8 cellular contexts compared by ENCODE assay signal in the genomic region with DNA sequence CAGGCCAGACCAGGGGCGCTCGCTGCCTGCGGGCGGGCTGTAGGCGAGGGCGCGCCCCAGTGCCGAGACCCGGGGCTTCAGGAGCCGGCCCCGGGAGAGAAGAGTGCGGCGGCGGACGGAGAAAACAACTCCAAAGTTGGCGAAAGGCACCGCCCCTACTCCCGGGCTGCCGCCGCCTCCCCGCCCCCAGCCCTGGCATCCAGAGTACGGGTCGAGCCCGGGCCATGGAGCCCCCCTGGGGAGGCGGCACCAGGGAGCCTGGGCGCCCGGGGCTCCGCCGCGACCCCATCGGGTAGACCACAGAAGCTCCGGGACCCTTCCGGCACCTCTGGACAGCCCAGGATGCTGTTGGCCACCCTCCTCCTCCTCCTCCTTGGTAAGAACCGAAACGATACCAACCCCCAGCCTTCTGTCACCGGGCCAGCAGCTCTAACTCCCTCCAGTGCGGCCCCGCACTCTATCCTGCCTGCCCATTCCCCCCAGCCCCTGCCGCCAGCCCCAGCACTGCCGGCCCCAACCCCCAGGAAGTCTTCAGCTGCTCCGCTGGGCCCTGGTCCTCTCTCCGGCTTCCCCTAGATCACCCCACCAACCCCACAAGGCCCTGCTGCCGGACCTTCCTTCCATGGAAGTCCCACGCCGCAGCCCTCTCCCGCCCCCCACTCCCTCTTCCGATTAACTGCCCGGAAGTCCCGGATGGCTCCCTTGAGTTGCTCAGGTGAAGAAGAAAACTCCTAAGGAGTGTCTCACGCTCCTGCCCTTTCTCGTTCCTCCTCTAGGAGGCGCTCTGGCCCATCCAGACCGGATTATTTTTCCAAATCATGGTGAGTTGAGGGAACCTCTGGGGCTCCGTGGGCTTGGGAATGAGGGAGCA. TPM values are rescaled to one million over a fixed set of nuclear protein-coding genes. Genes with fewer than 3 reads are reported as not detected.
DNase-seq lines count a peak whose midpoint lies in the region; ATAC-seq and TF ChIP-seq lines count a peak whose summit lies in the region.

No MANE protein-coding gene starts in this region.

- no peaks in the 10 kb centered on the region for H3K27me3 Mint-ChIP-seq in activated T-helper 1 cell treated with anti-CD3 and anti-CD28 coated beads, Interleukin-12 subunit alpha, Interleukin-12 subunit beta, Interleukin-2, Interleukin-4 antibody, amounts not matched to agents 30 ng/mL and 10 ng/mL and 1 ng/mL, durations not matched to agents 14 hours and 24 hours and 36 hours (ENCODE audit: insufficient read depth)
- H3K27me3 Mint-ChIP-seq in nephron (ENCODE audit: low read depth): no peaks in the 10 kb centered on the region
- H3K27me3 Mint-ChIP-seq in stimulated activated naive CD8-positive, alpha-beta T cell treated with anti-CD3 and anti-CD28 coated beads, Interleukin-15, amount 100 ng/mL, for 72 hours: no peaks in the 10 kb centered on the region

- H3K4me3 Mint-ChIP-seq in activated T-helper 1 cell treated with anti-CD3 and anti-CD28 coated beads, Interleukin-12 subunit alpha, Interleukin-12 subunit beta, Interleukin-2, Interleukin-4 antibody, amounts not matched to agents 30 ng/mL and 10 ng/mL and 1 ng/mL, durations not matched to agents 14 hours and 24 hours and 36 hours: peak overlapping the region; percentile 91
- H3K4me3 Mint-ChIP-seq in nephron: peak overlapping the region; percentile 92 to 98 (median 97)
- H3K4me3 Mint-ChIP-seq in stimulated activated naive CD8-positive, alpha-beta T cell treated with anti-CD3 and anti-CD28 coated beads, Interleukin-15, amount 100 ng/mL, for 72 hours: peak overlapping the region; percentile 89 to 97

- no peaks in the 10 kb centered on the region for H3K9me3 Mint-ChIP-seq in activated T-helper 1 cell treated with anti-CD3 and anti-CD28 coated beads, Interleukin-12 subunit alpha, Interleukin-12 subunit beta, Interleukin-2, Interleukin-4 antibody, amounts not matched to agents 30 ng/mL and 10 ng/mL and 1 ng/mL, durations not matched to agents 14 hours and 24 hours and 36 hours
- no peaks in the 10 kb centered on the region for H3K9me3 Mint-ChIP-seq in nephron
- H3K9me3 Mint-ChIP-seq in stimulated activated naive CD8-positive, alpha-beta T cell treated with anti-CD3 and anti-CD28 coated beads, Interleukin-15, amount 100 ng/mL, for 72 hours: no peaks in the 10 kb centered on the region

- DNase-seq in COLO668 (lab: John Stamatoyannopoulos, UW; ENCODE audit: unreplicated experiment) (peak; percentile 82), OCI-M1 (lab: John Stamatoyannopoulos, UW) (peak; percentile 87), fibroblast of peridontal ligament (ENCODE audit: extremely low read depth) (peak; percentile 84)
- peak; percentile 63 for DNase-seq in activated T-helper 1 cell treated with anti-CD3 and anti-CD28 coated beads, Interleukin-12 subunit alpha, Interleukin-12 subunit beta, Interleukin-2, Interleukin-4 antibody, amounts not matched to agents 30 ng/mL and 10 ng/mL and 1 ng/mL, durations not matched to agents 14 hours and 24 hours and 36 hours (ENCODE audit: low spot score)
- peak; percentile 71 to 72 for DNase-seq in stimulated activated naive CD8-positive, alpha-beta T cell treated with anti-CD3 and anti-CD28 coated beads, Interleukin-15, amount 100 ng/mL, for 72 hours

- ATAC-seq in GM19455 (IDR thresholded peaks at IDR 0.05; ENCODE audit: unreplicated experiment): peak; percentile 19
- ATAC-seq in stimulated activated naive CD8-positive, alpha-beta T cell treated with anti-CD3 and anti-CD28 coated beads, Interleukin-15, amount 100 ng/mL, for 72 hours: peak; percentile 39

- peaks cover 22% of the 10 kb centered on the region for H3K4me1 Mint-ChIP-seq in activated T-helper 1 cell treated with anti-CD3 and anti-CD28 coated beads, Interleukin-12 subunit alpha, Interleukin-12 subunit beta, Interleukin-2, Interleukin-4 antibody, amounts not matched to agents 30 ng/mL and 10 ng/mL and 1 ng/mL, durations not matched to agents 14 hours and 24 hours and 36 hours (ENCODE audit: low read depth)
- H3K4me1 Mint-ChIP-seq in nephron: peaks cover 13% of the 10 kb centered on the region
- peaks cover 43% of the 10 kb centered on the region for H3K4me1 Mint-ChIP-seq in stimulated activated naive CD8-positive, alpha-beta T cell treated with anti-CD3 and anti-CD28 coated beads, Interleukin-15, amount 100 ng/mL, for 72 hours

- TF ChIP-seq CTCF in nephron (IDR thresholded peaks at IDR 0.05; ENCODE audit: unreplicated experiment in 3 of 3): peak; percentile 84 to 92 (median 87)

- no peaks in the 10 kb centered on the region for H3K27me3 ChIP-seq in HUES48 (ENCODE audit: control insufficient read depth, insufficient read depth, low read length)

- no peak overlapping the region for H3K9ac ChIP-seq in HUES48 (ENCODE audit: low read depth, low read length)

- H3K27ac ChIP-seq in HUES48 (ENCODE audit: low read depth, low read length): peak overlapping the region; percentile 92

- H3K27ac Mint-ChIP-seq in activated T-helper 1 cell treated with anti-CD3 and anti-CD28 coated beads, Interleukin-12 subunit alpha, Interleukin-12 subunit beta, Interleukin-2, Interleukin-4 antibody, amounts not matched to agents 30 ng/mL and 10 ng/mL and 1 ng/mL, durations not matched to agents 14 hours and 24 hours and 36 hours: peak overlapping the region; percentile 80
- peak overlapping the region; percentile 78 to 98 (median 86) for H3K27ac Mint-ChIP-seq in nephron
- H3K27ac Mint-ChIP-seq in stimulated activated naive CD8-positive, alpha-beta T cell treated with anti-CD3 and anti-CD28 coated beads, Interleukin-15, amount 100 ng/mL, for 72 hours: peak overlapping the region; percentile 96 to 98

- intact Hi-C loops in activated T-helper 1 cell treated with anti-CD3 and anti-CD28 coated beads, Interleukin-12 subunit alpha, Interleukin-12 subunit beta, Interleukin-2, Interleukin-4 antibody, amounts not matched to agents 30 ng/mL and 10 ng/mL and 1 ng/mL, durations not matched to agents 14 hours and 24 hours and 36 hours (cut with micrococcal nuclease): loop anchor here (1.0 to 5.0 kb wide), 14 partner anchors 14 to 1603 kb away; partner anchors contain the start of genes ABHD4, ACIN1, C14orf119 and DAD1

- no peaks in the 10 kb centered on the region for H3K9me3 ChIP-seq in HUES48 (ENCODE audit: control insufficient read depth, insufficient read depth, low read length)

- peaks cover 13% of the 10 kb centered on the region for H3K36me3 ChIP-seq in HUES48 (ENCODE audit: control insufficient read depth, insufficient read depth, low read length)

- H3K36me3 Mint-ChIP-seq in activated T-helper 1 cell treated with anti-CD3 and anti-CD28 coated beads, Interleukin-12 subunit alpha, Interleukin-12 subunit beta, Interleukin-2, Interleukin-4 antibody, amounts not matched to agents 30 ng/mL and 10 ng/mL and 1 ng/mL, durations not matched to agents 14 hours and 24 hours and 36 hours (ENCODE audit: low read depth): peaks cover 23% of the 10 kb centered on the region
- peaks cover 16% of the 10 kb centered on the region for H3K36me3 Mint-ChIP-seq in nephron (ENCODE audit: low read depth)

- H3K4me1 ChIP-seq in HUES48 (ENCODE audit: control insufficient read depth, insufficient read depth, low read length): peaks cover 11% of the 10 kb centered on the region

- peak overlapping the region; percentile 69 for H3K4me3 ChIP-seq in HUES48 (ENCODE audit: low read depth, low read length)

RNA-seq across cellular contexts. Expression of gene LRP10, which starts 0.7 kb away (rescaled TPM):
- total RNA-seq in activated T-helper 1 cell treated with anti-CD3 and anti-CD28 coated beads, Interleukin-12 subunit alpha, Interleukin-12 subunit beta, Interleukin-2, Interleukin-4 antibody, amounts not matched to agents 30 ng/mL and 10 ng/mL and 1 ng/mL, durations not matched to agents 14 hours and 24 hours and 36 hours: 44.6 and 46.0 TPM in 2 replicates

RNA-seq across cellular contexts. Expression of gene REM2, which starts 10.8 kb away (rescaled TPM):
- total RNA-seq in activated T-helper 1 cell treated with anti-CD3 and anti-CD28 coated beads, Interleukin-12 subunit alpha, Interleukin-12 subunit beta, Interleukin-2, Interleukin-4 antibody, amounts not matched to agents 30 ng/mL and 10 ng/mL and 1 ng/mL, durations not matched to agents 14 hours and 24 hours and 36 hours: 0.39 TPM in 1 of 2 replicates, not detected in the other

RNA-seq across cellular contexts. Expression of gene MMP14, which starts 35.8 kb away (rescaled TPM):
- total RNA-seq in activated T-helper 1 cell treated with anti-CD3 and anti-CD28 coated beads, Interleukin-12 subunit alpha, Interleukin-12 subunit beta, Interleukin-2, Interleukin-4 antibody, amounts not matched to agents 30 ng/mL and 10 ng/mL and 1 ng/mL, durations not matched to agents 14 hours and 24 hours and 36 hours: 1.5 and 2.6 TPM in 2 replicates

RNA-seq across cellular contexts. Expression of gene MRPL52, which starts 42.5 kb away (rescaled TPM):
- 187 and 196 TPM in 2 replicates for total RNA-seq in activated T-helper 1 cell treated with anti-CD3 and anti-CD28 coated beads, Interleukin-12 subunit alpha, Interleukin-12 subunit beta, Interleukin-2, Interleukin-4 antibody, amounts not matched to agents 30 ng/mL and 10 ng/mL and 1 ng/mL, durations not matched to agents 14 hours and 24 hours and 36 hours

RNA-seq across cellular contexts. Expression of gene RBM23, which starts 46.8 kb away (rescaled TPM):
- total RNA-seq in activated T-helper 1 cell treated with anti-CD3 and anti-CD28 coated beads, Interleukin-12 subunit alpha, Interleukin-12 subunit beta, Interleukin-2, Interleukin-4 antibody, amounts not matched to agents 30 ng/mL and 10 ng/mL and 1 ng/mL, durations not matched to agents 14 hours and 24 hours and 36 hours: 86.4 and 90.5 TPM in 2 replicates

Comparison
In these comparisons a context has a peak if more than half of its experiments do, and no peak if none do; other contexts are left out.
1. Peak in every context shown above with its lines: DNase-seq, ATAC-seq, H3K4me3 ChIP-seq and H3K27ac ChIP-seq.